22 cellular contexts compared by ENCODE assay signal in the genomic region with DNA sequence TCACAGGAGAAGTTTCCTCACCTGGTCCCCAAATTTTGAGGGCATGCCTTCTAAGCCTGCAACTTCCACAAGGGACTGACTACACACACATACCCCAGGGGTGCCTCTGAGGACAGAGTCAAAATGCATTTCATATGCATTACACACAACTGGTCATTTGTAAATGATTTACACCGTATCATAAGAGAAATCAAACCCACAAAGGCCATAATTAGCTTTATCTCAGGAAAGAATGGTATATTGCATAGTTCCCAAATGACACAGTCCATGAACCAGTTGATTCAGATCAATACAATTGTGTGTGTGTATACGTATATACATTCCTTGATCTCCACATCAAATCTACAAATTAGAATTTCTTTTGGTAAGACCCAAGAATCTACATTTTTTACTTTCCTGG.
"Had no signal": no experiment of that assay in that cellular context is flagged by ENCODE, and none has a peak within 500 bp of the region (broad histone marks: within the 10 kb centered on the region; RNA-seq: fewer than 3 reads in every experiment).

No MANE protein-coding gene starts in this region.

- DNase-seq: activated B cell treated with CpG ODN at 0.5 μM for 24 hours; activated CD4-positive, alpha-beta memory T cell treated with anti-CD3 and anti-CD28 coated beads, Interleukin-2, amount 10 ng/mL, durations not matched to agents 7 days and 5 days; activated CD4-positive, alpha-beta T cell treated with anti-CD3 and anti-CD28 coated beads for 36 hours; activated effector memory CD4-positive, alpha-beta T cell treated with Interleukin-2 at 50 U/mL for 16 hours; activated naive CD4-positive, alpha-beta T cell treated with anti-CD3 and anti-CD28 coated beads, Interleukin-2, amount 10 ng/mL, durations not matched to agents 7 days and 5 days; activated naive CD8-positive, alpha-beta T cell treated with anti-CD3 and anti-CD28 coated beads, Interleukin-2, amount 50 U/mL, for 24 hours; activated T-cell treated with anti-CD3 and anti-CD28 coated beads, Interleukin-2, amount 50 U/mL, for 72 hours; central memory CD4-positive, alpha-beta T cell; effector memory CD4-positive, alpha-beta T cell; foreskin melanocyte; kidney; lower lobe of right lung; mesendoderm; mucosa of descending colon; nucleus accumbens; right lobe of liver; stimulated activated CD4-positive, alpha-beta T cell treated with anti-CD3 and anti-CD28 coated beads, Interleukin-1b, Interleukin-23, amount 100 ng/mL, for 48 hours; T1000; tibial artery had no signal

- ATAC-seq: activated CD4-positive, alpha-beta T cell treated with anti-CD3 and anti-CD28 coated beads for 36 hours; activated naive CD8-positive, alpha-beta T cell treated with anti-CD3 and anti-CD28 coated beads, Interleukin-2, amount 50 U/mL, for 24 hours; activated T-cell treated with anti-CD3 and anti-CD28 coated beads, Interleukin-2, amount 50 U/mL, for 72 hours; left lobe of liver; lower lobe of right lung; mucosa of descending colon; right lobe of liver had no signal

- H3K27ac ChIP-seq: ascending aorta, lower lobe of right lung, right lobe of liver, skin epidermis, tibial artery had no signal
